ENCODE assay signal across 25 cellular contexts in genomic region chr2:200122683-200123082, GRCh38.
"Had no signal": no experiment of that assay in that cellular context is flagged by ENCODE, and none has a peak within 500 bp of the region (broad histone marks: within the 10 kb centered on the region; RNA-seq: fewer than 3 reads in every experiment).

No MANE protein-coding gene starts in this region.

- H3K27me3 ChIP-seq: body of pancreas, breast epithelium, MG63, SJCRH30 had no signal

- H3K4me3 ChIP-seq: body of pancreas, breast epithelium, MG63, SJCRH30, SK-N-MC had no signal

- H3K9me3 ChIP-seq: body of pancreas, breast epithelium, MG63 had no signal

- ATAC-seq: activated CD8-positive, alpha-beta T cell treated with anti-CD3 and anti-CD28 coated beads for 36 hours; activated T-cell treated with anti-CD3 and anti-CD28 coated beads, Interleukin-2, amount 50 U/mL, for 72 hours; activated T-helper 17 cell treated with anti-CD3 and anti-CD28 coated beads, Interleukin-2, amount 50 U/mL, for 72 hours; body of pancreas; Panc1 had no signal

- H3K4me1 ChIP-seq: breast epithelium had no signal

- H3K27ac ChIP-seq: body of pancreas, breast epithelium, SJCRH30, SK-N-MC had no signal

- H3K36me3 ChIP-seq: breast epithelium, MG63, SJCRH30 had no signal

- DNase-seq: activated CD4-positive, alpha-beta T cell treated with anti-CD3 and anti-CD28 coated beads, Interleukin-2, amount 10 ng/mL, durations not matched to agents 24 days and 14 days; activated CD4-positive, alpha-beta T cell treated with anti-CD3 and anti-CD28 coated beads, Interleukin-2, amount 50 U/mL, for 4 hours; activated CD8-positive, alpha-beta T cell treated with anti-CD3 and anti-CD28 coated beads for 36 hours; activated effector memory CD4-positive, alpha-beta T cell treated with anti-CD3 and anti-CD28 coated beads, Interleukin-2, amount 50 U/mL, for 16 hours; activated naive CD4-positive, alpha-beta T cell; activated naive CD8-positive, alpha-beta T cell treated with anti-CD3 and anti-CD28 coated beads, Interleukin-2, amount 10 ng/mL, durations not matched to agents 7 days and 5 days; activated T-cell treated with anti-CD3 and anti-CD28 coated beads, Interleukin-2, amount 50 U/mL, for 1 hour; activated T-cell treated with anti-CD3 and anti-CD28 coated beads, Interleukin-2, amount 50 U/mL, for 72 hours; body of pancreas; Kasumi-1; KG1; MG63; NCI-H1092; NCI-H1436 treated with DMSO at 0.1 percent for 48 hours; NCI-H187; NCI-H2081; NCI-H226; NCI-H446 treated with DMSO at 0.1 percent for 48 hours; NCI-H524; SHP77; SJCRH30 had no signal
